In the genomic region with DNA sequence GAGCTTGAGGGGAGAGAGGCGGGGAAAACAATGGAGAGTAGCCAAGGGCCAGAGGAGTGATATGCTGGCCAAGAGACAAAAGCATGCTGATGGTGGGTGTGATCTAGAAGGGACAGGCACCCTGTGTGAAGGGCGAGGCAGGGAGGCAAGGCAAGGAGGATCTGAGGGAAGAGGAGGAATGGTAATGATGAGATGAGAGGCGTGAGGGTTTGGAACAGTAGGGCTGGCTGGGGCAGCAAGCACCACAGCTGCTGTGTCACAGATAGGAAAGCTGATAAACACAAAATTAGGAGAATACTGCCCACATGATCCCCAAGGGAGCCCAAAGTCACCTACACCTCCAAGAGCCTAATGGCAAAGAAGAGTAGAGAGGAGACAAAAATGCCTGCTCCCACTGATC, we compare ENCODE assay signal across 34 cellular contexts.
"Had no signal": no experiment of that assay in that cellular context is flagged by ENCODE, and none has a peak within 500 bp of the region (broad histone marks: within the 10 kb centered on the region; RNA-seq: fewer than 3 reads in every experiment).

No MANE protein-coding gene starts in this region.

- H3K27me3 Mint-ChIP-seq: activated CD4-positive, alpha-beta memory T cell treated with anti-CD3 and anti-CD28 coated beads, Interleukin-2, amount 10 ng/mL, durations not matched to agents 7 days and 5 days; activated CD4-positive, alpha-beta T cell treated with anti-CD3 and anti-CD28 coated beads, Interleukin-2, amount 10 ng/mL, durations not matched to agents 7 days and 5 days; activated naive CD4-positive, alpha-beta T cell treated with anti-CD3 and anti-CD28 coated beads, Interleukin-2, amount 50 U/mL, for 24 hours; activated naive CD8-positive, alpha-beta T cell treated with anti-CD3 and anti-CD28 coated beads for 36 hours; activated naive CD8-positive, alpha-beta T cell treated with anti-CD3 and anti-CD28 coated beads, Interleukin-2, amount 50 U/mL, for 24 hours; dendritic cell treated with granulocyte-macrophage colony-stimulating factor and Interleukin-4, amounts not matched to agents 40 ng/mL and 50 ng/mL, for 4 days had no signal

- FAIRE-seq: frontal cortex had no signal

- H3K27me3 ChIP-seq: adrenal gland, body of pancreas, breast epithelium, cardiac muscle cell, dorsolateral prefrontal cortex, heart left ventricle had no signal

- H3K4me1 ChIP-seq: body of pancreas, breast epithelium, heart left ventricle had no signal

- H3K27ac ChIP-seq: adrenal gland, body of pancreas, breast epithelium, cardiac muscle cell, coronary artery, dorsolateral prefrontal cortex, heart left ventricle had no signal

- H3K9me3 Mint-ChIP-seq: activated CD4-positive, alpha-beta memory T cell treated with anti-CD3 and anti-CD28 coated beads, Interleukin-2, amount 10 ng/mL, durations not matched to agents 7 days and 5 days; activated naive CD4-positive, alpha-beta T cell treated with anti-CD3 and anti-CD28 coated beads, Interleukin-2, amount 50 U/mL, for 24 hours; activated T-helper 2 cell treated with anti-CD3 and anti-CD28 coated beads, Interferon-gamma antibody, Interleukin-2, Interleukin-4, amounts not matched to agents 10 μg/mL and 5 μg/mL and 100 μg/mL, durations not matched to agents 14 hours and 24 hours and 36 hours; dendritic cell treated with granulocyte-macrophage colony-stimulating factor and Interleukin-4, amounts not matched to agents 40 ng/mL and 50 ng/mL, for 4 days had no signal

- H3K4me3 Mint-ChIP-seq: activated CD4-positive, alpha-beta memory T cell treated with anti-CD3 and anti-CD28 coated beads, Interleukin-2, amount 10 ng/mL, durations not matched to agents 7 days and 5 days; activated CD4-positive, alpha-beta T cell treated with anti-CD3 and anti-CD28 coated beads, Interleukin-2, amount 10 ng/mL, durations not matched to agents 7 days and 5 days; activated naive CD4-positive, alpha-beta T cell treated with anti-CD3 and anti-CD28 coated beads for 36 hours; activated naive CD4-positive, alpha-beta T cell treated with anti-CD3 and anti-CD28 coated beads, Interleukin-2, amount 50 U/mL, for 24 hours; activated naive CD8-positive, alpha-beta T cell treated with anti-CD3 and anti-CD28 coated beads for 36 hours; activated naive CD8-positive, alpha-beta T cell treated with anti-CD3 and anti-CD28 coated beads, Interleukin-2, amount 50 U/mL, for 24 hours; activated T-helper 1 cell treated with anti-CD3 and anti-CD28 coated beads, Interleukin-12 subunit alpha, Interleukin-12 subunit beta, Interleukin-2, Interleukin-4 antibody, amounts not matched to agents 30 ng/mL and 10 ng/mL and 1 ng/mL, durations not matched to agents 14 hours and 24 hours and 36 hours; dendritic cell treated with granulocyte-macrophage colony-stimulating factor and Interleukin-4, amounts not matched to agents 40 ng/mL and 50 ng/mL, for 4 days; endodermal cell had no signal

- H3K9me3 ChIP-seq: adrenal gland, body of pancreas, breast epithelium, heart left ventricle had no signal

- H3K4me3 ChIP-seq: adrenal gland, body of pancreas, breast epithelium, cardiac muscle cell, coronary artery, dorsolateral prefrontal cortex, heart left ventricle had no signal

- H3K36me3 ChIP-seq: breast epithelium, cardiac muscle cell had no signal

- H3K27ac Mint-ChIP-seq: activated CD4-positive, alpha-beta memory T cell treated with anti-CD3 and anti-CD28 coated beads, Interleukin-2, amount 10 ng/mL, durations not matched to agents 7 days and 5 days; activated CD4-positive, alpha-beta T cell treated with anti-CD3 and anti-CD28 coated beads, Interleukin-2, amount 10 ng/mL, durations not matched to agents 7 days and 5 days; activated naive CD4-positive, alpha-beta T cell treated with anti-CD3 and anti-CD28 coated beads for 36 hours; activated naive CD4-positive, alpha-beta T cell treated with anti-CD3 and anti-CD28 coated beads, Interleukin-2, amount 50 U/mL, for 24 hours; activated naive CD8-positive, alpha-beta T cell treated with anti-CD3 and anti-CD28 coated beads for 36 hours; activated naive CD8-positive, alpha-beta T cell treated with anti-CD3 and anti-CD28 coated beads, Interleukin-2, amount 50 U/mL, for 24 hours; activated T-helper 1 cell treated with anti-CD3 and anti-CD28 coated beads, Interleukin-12 subunit alpha, Interleukin-12 subunit beta, Interleukin-2, Interleukin-4 antibody, amounts not matched to agents 30 ng/mL and 10 ng/mL and 1 ng/mL, durations not matched to agents 14 hours and 24 hours and 36 hours; activated T-helper 2 cell treated with anti-CD3 and anti-CD28 coated beads, Interferon-gamma antibody, Interleukin-2, Interleukin-4, amounts not matched to agents 10 μg/mL and 5 μg/mL and 100 μg/mL, durations not matched to agents 14 hours and 24 hours and 36 hours; dendritic cell treated with granulocyte-macrophage colony-stimulating factor and Interleukin-4, amounts not matched to agents 40 ng/mL and 50 ng/mL, for 4 days; endodermal cell had no signal

- DNase-seq: activated CD4-positive, alpha-beta memory T cell treated with anti-CD3 and anti-CD28 coated beads, Interleukin-2, amount 10 ng/mL, durations not matched to agents 7 days and 5 days; activated CD4-positive, alpha-beta T cell treated with anti-CD3 and anti-CD28 coated beads for 1 hour; activated CD4-positive, alpha-beta T cell treated with anti-CD3 and anti-CD28 coated beads for 4 hours; activated CD4-positive, alpha-beta T cell treated with anti-CD3 and anti-CD28 coated beads, Interleukin-2, amount 10 ng/mL, durations not matched to agents 7 days and 5 days; activated CD4-positive, alpha-beta T cell treated with anti-CD3 and anti-CD28 coated beads, Interleukin-2, amount 50 U/mL, for 4 hours; activated CD8-positive, alpha-beta memory T cell treated with anti-CD3 and anti-CD28 coated beads, Interleukin-2, amount 50 U/mL, for 48 hours; activated effector memory CD4-positive, alpha-beta T cell treated with anti-CD3 and anti-CD28 coated beads, Interleukin-2, amount 50 U/mL, for 16 hours; activated naive CD4-positive, alpha-beta T cell treated with anti-CD3 and anti-CD28 coated beads for 36 hours; activated naive CD8-positive, alpha-beta T cell treated with anti-CD3 and anti-CD28 coated beads for 36 hours; activated naive CD8-positive, alpha-beta T cell treated with anti-CD3 and anti-CD28 coated beads, Interleukin-2, amount 50 U/mL, for 24 hours; activated T-cell treated with anti-CD3 and anti-CD28 coated beads for 4 hours; activated T-cell treated with anti-CD3 and anti-CD28 coated beads, Interleukin-2, amount 50 U/mL, for 48 hours; adrenal gland; amygdala; aorta; body of pancreas; central memory CD4-positive, alpha-beta T cell; cerebellar nuclear complex; dorsolateral prefrontal cortex; effector memory CD4-positive, alpha-beta T cell; endodermal cell; foreskin fibroblast; glutamatergic neuron; heart left ventricle; T-helper 2 cell had no signal

- ATAC-seq: activated naive CD8-positive, alpha-beta T cell treated with anti-CD3 and anti-CD28 coated beads, Interleukin-2, amount 50 U/mL, for 24 hours; body of pancreas; esophagus mucosa; heart left ventricle had no signal

- H3K4me1 Mint-ChIP-seq: activated CD4-positive, alpha-beta memory T cell treated with anti-CD3 and anti-CD28 coated beads, Interleukin-2, amount 10 ng/mL, durations not matched to agents 7 days and 5 days; activated CD4-positive, alpha-beta T cell treated with anti-CD3 and anti-CD28 coated beads, Interleukin-2, amount 10 ng/mL, durations not matched to agents 7 days and 5 days; activated naive CD4-positive, alpha-beta T cell treated with anti-CD3 and anti-CD28 coated beads, Interleukin-2, amount 50 U/mL, for 24 hours; activated naive CD8-positive, alpha-beta T cell treated with anti-CD3 and anti-CD28 coated beads for 36 hours; activated naive CD8-positive, alpha-beta T cell treated with anti-CD3 and anti-CD28 coated beads, Interleukin-2, amount 50 U/mL, for 24 hours had no signal
